In genomic region chr19:46513461-46514236, GRCh38 we compare ENCODE assay signal across 8 cellular contexts. TPM values are rescaled to one million over a fixed set of nuclear protein-coding genes. Genes with fewer than 3 reads are reported as not detected.
DNase-seq lines count a peak whose midpoint lies in the region; ATAC-seq, FAIRE-seq and TF ChIP-seq lines count a peak whose summit lies in the region.

No MANE protein-coding gene starts in this region.

- H3K14ac ChIP-seq in H1 (ENCODE audit: insufficient read length) = no peak overlapping the region

- H3K4me3 ChIP-seq in GM23338 (no peak overlapping the region), H1 (ENCODE audit: extremely low read depth in 1 of 4, insufficient read depth in 2 of 4, low read depth in 3 of 4, low read length in 4 of 4) (no peak overlapping the region)

- no peak overlapping the region for H2BK20ac ChIP-seq in H1 (ENCODE audit: low read length)

- 0 out of 2 replicates have a peak overlapping the region, but pooled peaks have one; percentile 85 for H2AFZ ChIP-seq in GM23338
- 0 out of 2 replicates have a peak overlapping the region, but pooled peaks have one; percentile 11 for H2AFZ ChIP-seq in H1 (ENCODE audit: low read length)

- no peak overlapping the region for H3K23ac ChIP-seq in H1 (ENCODE audit: insufficient read length)

- no peak overlapping the region for H4K91ac ChIP-seq in H1 (replicated peaks; ENCODE audit: insufficient read length, low read length)

- peak; percentile 93 for ATAC-seq in GM23338
- ATAC-seq in GM18858 (IDR thresholded peaks at IDR 0.05; ENCODE audit: unreplicated experiment) = no peak

- H3K27ac ChIP-seq in GM23338 (ENCODE audit: low read depth) (no peak overlapping the region), H1 (ENCODE audit: low read depth, low read length) (no peak overlapping the region)

- no peak overlapping the region for H2BK15ac ChIP-seq in H1 (ENCODE audit: low read length)

- peaks cover 3% of the 10 kb centered on the region; the same call in 1 of the 2 replicates for H3K23me2 ChIP-seq in H1 (ENCODE audit: low read depth, low read length)

- H3K9me3 ChIP-seq in H1 (ENCODE audit: insufficient read depth in 2 of 2, low read depth in 1 of 2, low read length in 1 of 2) = no peaks in the 10 kb centered on the region

- H2AK5ac ChIP-seq in H1 (ENCODE audit: low read depth, low read length) = no peak overlapping the region

- TF ChIP-seq RAD21 in H1 (IDR thresholded peaks at IDR 0.05 in 1 of 2, conservative IDR thresholded peaks at IDR 0.05 in 1 of 2; ENCODE audit: low read depth in 2 of 2, low read length in 2 of 2) = peak; percentile 97 to 99

- H3K36me3 Mint-ChIP-seq in GM23338 (ENCODE audit: low read depth) = no peaks in the 10 kb centered on the region; the same call in 2 of the 3 replicates

- peak overlapping the region; percentile 83; the same call in 1 of the 2 replicates for H4K8ac ChIP-seq in H1 (ENCODE audit: extremely low read depth, insufficient read depth, low read length)

- H2BK120ac ChIP-seq in H1 (replicated peaks; ENCODE audit: low read depth, low read length) = no peak overlapping the region

- H3K27me3 ChIP-seq in GM23338 (ENCODE audit: insufficient read depth) (no peaks in the 10 kb centered on the region), H1 (replicated peaks in 1 of 4; ENCODE audit: control insufficient read depth in 3 of 4, extremely low read depth in 1 of 4, insufficient read depth in 3 of 4, low read length in 3 of 4) (no peaks in the 10 kb centered on the region)

- H3K56ac ChIP-seq in H1 (replicated peaks; ENCODE audit: insufficient read length, low read depth, low read length) = no peak overlapping the region

- no peak overlapping the region for H2BK12ac ChIP-seq in H1 (ENCODE audit: low read depth, low read length)

- no peak overlapping the region for H3K27ac Mint-ChIP-seq in GM23338

- H3K9ac ChIP-seq in H1 (replicated peaks in 1 of 4; ENCODE audit: extremely low read depth in 1 of 4, low read depth in 3 of 4, low read length in 3 of 4) = no peak overlapping the region

- no peak overlapping the region for H4K5ac ChIP-seq in H1 (ENCODE audit: insufficient read length, low read depth, low read length)

- no peak overlapping the region for H3K4ac ChIP-seq in H1 (replicated peaks; ENCODE audit: insufficient read length, low read depth, low read length)

- no peak overlapping the region for H3K4me3 Mint-ChIP-seq in GM23338

- H4K20me1 ChIP-seq in GM23338 (replicated peaks; ENCODE audit: insufficient read depth) = no peaks in the 10 kb centered on the region
- peaks cover 0 to 3% of the 10 kb centered on the region in 2 experiments for H4K20me1 ChIP-seq in H1 (replicated peaks in 1 of 2; ENCODE audit: control insufficient read depth in 1 of 2, insufficient read depth in 2 of 2, low read length in 2 of 2)

- H3K79me1 ChIP-seq in H1 (ENCODE audit: low read depth, low read length) = no peaks in the 10 kb centered on the region

- CTCF ChIA-PET in H1 (lab: Charles Lee; ENCODE audit: partially characterized antibody) = interaction anchor here (0.6 to 7.8 kb wide), 31 partner anchors 9 to 458 kb away, joined by 3 to 95 read pairs (median 4); partner anchors contain the start of genes CCDC8 and PNMA8B

- H3K4me1 Mint-ChIP-seq in GM23338 = peaks cover 4% of the 10 kb centered on the region; the same call in 2 of the 3 replicates

- no peaks in the 10 kb centered on the region for H3K9me2 ChIP-seq in GM23338 (ENCODE audit: insufficient read depth)

- H3K79me2 ChIP-seq in GM23338 (replicated peaks; ENCODE audit: insufficient read depth) (no peaks in the 10 kb centered on the region), H1 (ENCODE audit: control insufficient read depth in 1 of 2, insufficient read depth in 2 of 2, low read length in 2 of 2) (no peaks in the 10 kb centered on the region)

- no peak overlapping the region for H3K18ac ChIP-seq in H1 (ENCODE audit: extremely low read depth, low read length)

- H3F3A ChIP-seq in GM23338 (replicated peaks; ENCODE audit: low read depth) = 0 out of 2 replicates have a peak, but pooled peaks cover 3% of the 10 kb centered on the region

- DNase-seq in AG08396 (ENCODE audit: low spot score) = peak; percentile 88
- DNase-seq in GM23338 (ENCODE audit: low spot score) = peak; percentile 94
- DNase-seq in NCI-H748 treated with DMSO at 0.1 percent for 48 hours (lab: John Stamatoyannopoulos, UW) = peak; percentile 24
- peak; percentile 95 for DNase-seq in activated CD8-positive, alpha-beta memory T cell treated with anti-CD3 and anti-CD28 coated beads for 24 hours
- peak; percentile 65 to 99 for DNase-seq in H1 (ENCODE audit: low read depth in 1 of 2, low spot score in 2 of 2)
- peak; percentile 73 for DNase-seq in middle frontal gyrus (ENCODE audit: extremely low spot score, low spot score)
- DNase-seq in stimulated activated CD8-positive, alpha-beta memory T cell treated with anti-CD3 and anti-CD28 coated beads, Interleukin-4, amount 100 ng/mL, for 24 hours (ENCODE audit: low read depth) = peak; percentile 67

- no peak for FAIRE-seq in H1 (lab: Jason Lieb, UNC)

- no peak for TF ChIP-seq POLR2A in H1 (IDR thresholded peaks at IDR 0.05; ENCODE audit: control extremely low read depth in 1 of 2, low read depth in 2 of 2, low read length in 2 of 2)

- H3K4me1 ChIP-seq in GM23338 (ENCODE audit: insufficient read depth) (no peaks in the 10 kb centered on the region), H1 (replicated peaks in 1 of 4; ENCODE audit: control insufficient read depth in 3 of 4, insufficient read depth in 4 of 4, low read length in 3 of 4) (no peaks in the 10 kb centered on the region)

- TF ChIP-seq CTCF in GM23338 (conservative IDR thresholded peaks at IDR 0.05; ENCODE audit: low read depth in 2 of 2) (peak; percentile 79 to 98), H1 (IDR thresholded peaks at IDR 0.05; ENCODE audit: control extremely low read depth in 1 of 3, insufficient read depth in 1 of 3, low read depth in 1 of 3, low read length in 3 of 3) (peak; percentile 87 to 98 (median 91))

- peaks cover 15% of the 10 kb centered on the region for H3K27me3 Mint-ChIP-seq in GM23338 (ENCODE audit: insufficient read depth, low read depth, poor library complexity)

- H3K36me3 ChIP-seq in GM23338 (ENCODE audit: insufficient read depth) (no peaks in the 10 kb centered on the region), H1 (ENCODE audit: control insufficient read depth in 2 of 4, insufficient read depth in 4 of 4, low read length in 3 of 4) (no peaks in the 10 kb centered on the region)

- POLR2A ChIA-PET in H1 (lab: Charles Lee; ENCODE audit: partially characterized antibody) = no interaction called here

- 38% methylated on average over 27 of the region's 36 CpGs; no CpG with 5 or more reads in 1 of the 2 experiments for WGBS in H1 (ENCODE audit: extremely low coverage in 1 of 2, insufficient coverage in 1 of 2, insufficient read length in 1 of 2, insufficient replicate concordance in 2 of 2, low coverage in 1 of 2, low lambda C conversion rate in 2 of 2, missing lambda C conversion rate in 1 of 2), 2 experiments

- H3K4me2 ChIP-seq in GM23338 (no peak overlapping the region), H1 (ENCODE audit: insufficient read depth in 1 of 2, low read depth in 2 of 2, low read length in 2 of 2) (no peak overlapping the region)

- H2BK5ac ChIP-seq in H1 (ENCODE audit: low read depth, low read length) = no peak overlapping the region

- H3K9me3 Mint-ChIP-seq in GM23338 = no peaks in the 10 kb centered on the region

- TF ChIP-seq EP300 in H1 (IDR thresholded peaks at IDR 0.05; ENCODE audit: borderline replicate concordance in 1 of 2, low read depth in 2 of 2, low read length in 2 of 2) = no peak

TF ChIP-seq in GM23338, 12 proteins besides CTCF, POLR2A, EP300 and RAD21:
- TF ChIP-seq STAT1 (IDR thresholded peaks at IDR 0.05; ENCODE audit: unreplicated experiment) (no peak), ZNF114 (CRISPR knock-in tag; IDR thresholded peaks at IDR 0.05) (0 out of 2 replicates have a peak, but pooled peaks have one; percentile 10), JUNB (IDR thresholded peaks at IDR 0.05; ENCODE audit: unreplicated experiment) (no peak), NANOG (IDR thresholded peaks at IDR 0.05; ENCODE audit: borderline replicate concordance) (no peak), EZH2 (IDR thresholded peaks at IDR 0.05; ENCODE audit: low read depth, unreplicated experiment) (no peak)

TF ChIP-seq in H1, 55 proteins besides CTCF, POLR2A, EP300 and RAD21 (continues in another document):
- TF ChIP-seq CREB1 (IDR thresholded peaks at IDR 0.05) (peak; percentile 41), JUN (IDR thresholded peaks at IDR 0.05; ENCODE audit: low read depth, low read length) (no peak), TCF12 (IDR thresholded peaks at IDR 0.05; ENCODE audit: low read depth, low read length) (peak; percentile 26; the same call in 1 of the 2 replicates), ASH2L (IDR thresholded peaks at IDR 0.05; ENCODE audit: low read length) (no peak), GABPA (IDR thresholded peaks at IDR 0.05; ENCODE audit: borderline replicate concordance, insufficient read depth, low read length) (peak; percentile 54; the same call in 1 of the 2 replicates), RNF2 (IDR thresholded peaks at IDR 0.05; ENCODE audit: borderline replicate concordance, low read depth, low read length, missing control alignments, poor library complexity, severe bottlenecking) (no peak)

RNA-seq across cellular contexts. Expression of gene PNMA8B, which starts 18.0 kb away (rescaled TPM):
- 1.6 and 1.7 TPM in 2 replicates for total RNA-seq in GM23338 (2014; rRNA removed; shearing (Covaris generic))
- 0.44 and 0.80 TPM in 2 replicates for polyA plus RNA-seq in GM23338 (2016; fragmentation: Nextera tagmentation; extraction: Ambion mirVana)
- total RNA-seq in H1 (2021; fragmentation: NEBNext Ultra II Directional; extraction: Animal tissue kit (Norgen Biotek cat#: 25700)) = 1.2 and 1.4 TPM in 2 replicates
- 0.48 and 0.94 TPM in 2 replicates for polyA plus RNA-seq in H1 (2011; rRNA removed)
- polyA plus RNA-seq in H1 (2011; cell fraction: cytosol; rRNA removed) = 0.75 TPM
- polyA plus RNA-seq in H1 (2011; cell fraction: nucleus; rRNA removed) = 1.4 TPM
- 1.4 to 1.8 TPM (median 1.6 TPM) in 4 replicates for polyA plus RNA-seq in H1 (2012, experiment 1 of 2)
- 1.1 TPM for polyA plus RNA-seq in H1 (2012, experiment 2 of 2)
- polyA plus RNA-seq in H1 (2013, experiment 1 of 2) = 0.69 TPM
- polyA plus RNA-seq in H1 (2013, experiment 2 of 2) = 0.72 TPM
- 0.68 and 0.88 TPM in 2 replicates for polyA minus RNA-seq in H1 (2011; rRNA and poly(A)+ RNA removed)
- 1.2 TPM for polyA minus RNA-seq in H1 (2011; cell fraction: cytosol; rRNA and poly(A)+ RNA removed)
- 1.3 TPM for polyA minus RNA-seq in H1 (2011; cell fraction: nucleus; rRNA and poly(A)+ RNA removed)

RNA-seq across cellular contexts. Expression of gene PNMA8A, which starts 42.3 kb away (rescaled TPM):
- 17.8 and 19.6 TPM in 2 replicates for total RNA-seq in GM23338 (2014; rRNA removed; shearing (Covaris generic))
- polyA plus RNA-seq in GM23338 (2016; fragmentation: Nextera tagmentation; extraction: Ambion mirVana) (21.7 and 28.0 TPM in 2 replicates), H1 (2011; rRNA removed) (9.2 and 10.0 TPM in 2 replicates)
- total RNA-seq in H1 (2021; fragmentation: NEBNext Ultra II Directional; extraction: Animal tissue kit (Norgen Biotek cat#: 25700)) = 21.6 and 22.8 TPM in 2 replicates
- 17.7 TPM for polyA plus RNA-seq in H1 (2011; cell fraction: cytosol; rRNA removed)
- 10.5 TPM for polyA plus RNA-seq in H1 (2011; cell fraction: nucleus; rRNA removed)
- polyA plus RNA-seq in H1 (2012, experiment 1 of 2) = 18.2 to 23.5 TPM (median 22.2 TPM) in 4 replicates
- polyA plus RNA-seq in H1 (2012, experiment 2 of 2) = 5.2 TPM
- 13.0 TPM for polyA plus RNA-seq in H1 (2013, experiment 1 of 2)
- 14.5 TPM for polyA plus RNA-seq in H1 (2013, experiment 2 of 2)
- 12.3 and 19.4 TPM in 2 replicates for polyA minus RNA-seq in H1 (2011; rRNA and poly(A)+ RNA removed)
- polyA minus RNA-seq in H1 (2011; cell fraction: cytosol; rRNA and poly(A)+ RNA removed) = 8.4 TPM
- polyA minus RNA-seq in H1 (2011; cell fraction: nucleus; rRNA and poly(A)+ RNA removed) = 7.3 TPM

Comparison
In these comparisons a context has a peak if more than half of its experiments do, and no peak if none do; other contexts are left out.
1. DNase-seq: peak in every context shown above with its lines; median percentile 95 in activated CD8-positive, alpha-beta memory T cell treated with anti-CD3 and anti-CD28 coated beads for 24 hours; 94 in GM23338; 88 in AG08396; 82 in H1; 73 in middle frontal gyrus; 67 in stimulated activated CD8-positive, alpha-beta memory T cell treated with anti-CD3 and anti-CD28 coated beads, Interleukin-4, amount 100 ng/mL, for 24 hours; 24 in NCI-H748 treated with DMSO at 0.1 percent for 48 hours.